Comparison of ENCODE assay signal across 29 cellular contexts in the genomic region with DNA sequence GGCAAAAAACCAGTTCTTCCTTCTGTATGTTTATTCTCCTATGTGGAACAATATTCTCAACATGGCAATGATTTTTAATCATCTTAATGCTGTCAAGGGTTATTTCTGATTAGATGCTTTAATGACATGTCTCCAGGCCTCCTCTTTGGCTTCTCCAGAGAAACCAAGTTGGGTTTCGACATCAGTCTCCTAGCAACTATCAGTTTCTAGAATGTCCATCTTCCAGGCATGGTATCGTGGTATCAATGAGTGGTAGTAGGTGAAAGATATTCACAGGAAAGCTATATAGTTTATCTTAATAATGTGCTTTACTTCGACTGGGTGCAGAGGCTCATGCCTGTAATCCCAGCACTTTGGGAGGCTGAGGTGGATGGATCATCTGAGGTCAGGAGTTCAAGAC.
"Had no signal": no experiment of that assay in that cellular context is flagged by ENCODE, and none has a peak within 500 bp of the region (broad histone marks: within the 10 kb centered on the region; RNA-seq: fewer than 3 reads in every experiment).

No MANE protein-coding gene starts in this region.

- H3K4me3 Mint-ChIP-seq: activated CD4-positive, alpha-beta T cell treated with anti-CD3 and anti-CD28 coated beads for 36 hours; activated CD8-positive, alpha-beta T cell treated with anti-CD3 and anti-CD28 coated beads, Interleukin-2, amount 10 ng/mL, durations not matched to agents 7 days and 5 days; activated T-cell treated with anti-CD3 and anti-CD28 coated beads, Interleukin-2, amount 50 U/mL, for 72 hours; immature natural killer cell; memory B cell; naive thymus-derived CD4-positive, alpha-beta T cell; neural crest cell; stimulated activated memory B cell treated with anti-CD40 and anti-IgM and Interleukin-4, amounts not matched to agents 10 μg/mL and 1 μg/mL and 100 μg/mL, for 72 hours had no signal

- H3K27ac Mint-ChIP-seq: activated CD4-positive, alpha-beta T cell treated with anti-CD3 and anti-CD28 coated beads for 36 hours; activated CD8-positive, alpha-beta T cell treated with anti-CD3 and anti-CD28 coated beads, Interleukin-2, amount 10 ng/mL, durations not matched to agents 7 days and 5 days; activated naive CD4-positive, alpha-beta T cell treated with anti-CD3 and anti-CD28 coated beads, Interleukin-2, amount 50 U/mL, for 72 hours; activated T-cell treated with anti-CD3 and anti-CD28 coated beads, Interleukin-2, amount 50 U/mL, for 72 hours; memory B cell; stimulated activated memory B cell treated with anti-CD40 and anti-IgM and Interleukin-4, amounts not matched to agents 10 μg/mL and 1 μg/mL and 100 μg/mL, for 72 hours had no signal

- H3K9me3 Mint-ChIP-seq: activated naive CD4-positive, alpha-beta T cell treated with anti-CD3 and anti-CD28 coated beads, Interleukin-2, amount 50 U/mL, for 72 hours; immature natural killer cell; memory B cell; stimulated activated memory B cell treated with anti-CD40 and anti-IgM and Interleukin-4, amounts not matched to agents 10 μg/mL and 1 μg/mL and 100 μg/mL, for 72 hours had no signal

- DNase-seq: activated CD4-positive, alpha-beta T cell treated with anti-CD3 and anti-CD28 coated beads for 36 hours; activated CD4-positive, CD25-positive, alpha-beta regulatory T cell; activated CD8-positive, alpha-beta T cell treated with anti-CD3 and anti-CD28 coated beads, Interleukin-2, amount 10 ng/mL, durations not matched to agents 7 days and 5 days; activated naive CD4-positive, alpha-beta T cell; activated T-cell treated with anti-CD3 and anti-CD28 coated beads for 4 hours; activated T-cell treated with anti-CD3 and anti-CD28 coated beads, Interleukin-2, amount 50 U/mL, for 72 hours; anterior cingulate cortex; dermis blood vessel endothelial cell; effector CD4-positive, alpha-beta T cell; foreskin fibroblast; head of caudate nucleus; hypothalamus; midbrain; naive thymus-derived CD4-positive, alpha-beta T cell; nucleus accumbens; pancreas; psoas muscle; sigmoid colon; stimulated activated CD4-positive, alpha-beta T cell treated with anti-CD3 and anti-CD28 coated beads, Interleukin-1b, Interleukin-23, amount 100 ng/mL, for 48 hours; stimulated activated CD4-positive, alpha-beta T cell treated with anti-CD3 and anti-CD28 coated beads, Interleukin-4, amount 100 ng/mL, for 4 hours; stimulated activated CD8-positive, alpha-beta memory T cell treated with anti-CD3 and anti-CD28 coated beads, Interleukin-4, amount 100 ng/mL, for 48 hours; stomach; thyroid gland; upper lobe of right lung had no signal

- H3K27me3 Mint-ChIP-seq: activated CD4-positive, alpha-beta T cell treated with anti-CD3 and anti-CD28 coated beads for 36 hours; memory B cell; naive thymus-derived CD4-positive, alpha-beta T cell; stimulated activated memory B cell treated with anti-CD40 and anti-IgM and Interleukin-4, amounts not matched to agents 10 μg/mL and 1 μg/mL and 100 μg/mL, for 72 hours had no signal

- H3K4me1 Mint-ChIP-seq: activated CD4-positive, alpha-beta T cell treated with anti-CD3 and anti-CD28 coated beads for 36 hours; memory B cell; neural crest cell; stimulated activated memory B cell treated with anti-CD40 and anti-IgM and Interleukin-4, amounts not matched to agents 10 μg/mL and 1 μg/mL and 100 μg/mL, for 72 hours had no signal
